8 cellular contexts compared by ENCODE assay signal in genomic region chr5:138213161-138214029, GRCh38. TPM values are rescaled to one million over a fixed set of nuclear protein-coding genes. Genes with fewer than 3 reads are reported as not detected.
DNase-seq lines count a peak whose midpoint lies in the region; ATAC-seq and TF ChIP-seq lines count a peak whose summit lies in the region.

TSS of gene CDC23 (minus strand) at chr5:138213323. CDS start at chr5:138213312, 11 bp downstream.

- H3K9me3 Mint-ChIP-seq in natural killer cell treated with Interleukin-12 subunit alpha and Interleukin-12 subunit beta and Interleukin-15 and Interleukin-18, amount 100 ng/mL, for 72 hours: no peaks in the 10 kb centered on the region

- H3K4me3 Mint-ChIP-seq in natural killer cell treated with Interleukin-12 subunit alpha and Interleukin-12 subunit beta and Interleukin-15 and Interleukin-18, amount 100 ng/mL, for 72 hours: peak within 1 kb of the TSS; percentile 99

- peaks cover under 1% of the 10 kb centered on the region for H3K36me3 Mint-ChIP-seq in natural killer cell treated with Interleukin-12 subunit alpha and Interleukin-12 subunit beta and Interleukin-15 and Interleukin-18, amount 100 ng/mL, for 72 hours

- no peak for TF ChIP-seq CTCF in fibroblast of pulmonary artery (IDR thresholded peaks at IDR 0.05; ENCODE audit: low read length, missing control alignments)

- no peaks in the 10 kb centered on the region for H3K27me3 Mint-ChIP-seq in natural killer cell treated with Interleukin-12 subunit alpha and Interleukin-12 subunit beta and Interleukin-15 and Interleukin-18, amount 100 ng/mL, for 72 hours

- peaks cover 16 to 19% of the 10 kb centered on the region in 2 donors for H3K4me1 Mint-ChIP-seq in natural killer cell treated with Interleukin-12 subunit alpha and Interleukin-12 subunit beta and Interleukin-15 and Interleukin-18, amount 100 ng/mL, for 72 hours (ENCODE audit: low read depth in 2 of 2)

- ATAC-seq in natural killer cell treated with Interleukin-12 subunit alpha and Interleukin-12 subunit beta and Interleukin-15 and Interleukin-18, amount 100 ng/mL, for 72 hours: peak; percentile 98 to 99
- peak; percentile 98 for ATAC-seq in stimulated activated naive CD8-positive, alpha-beta T cell treated with anti-CD3 and anti-CD28 coated beads, Interleukin-15, Interleukin-2, amounts not matched to agents 100 U/mL and 50 U/mL, for 24 hours

- H3K4me3 ChIP-seq in H7 (ENCODE audit: insufficient read depth, low read depth, low read length) (peak within 1 kb of the TSS; percentile 97), fibroblast of pulmonary artery (replicated peaks; ENCODE audit: low read depth, low read length) (peak within 1 kb of the TSS; percentile 88)

- H3K27ac Mint-ChIP-seq in natural killer cell treated with Interleukin-12 subunit alpha and Interleukin-12 subunit beta and Interleukin-15 and Interleukin-18, amount 100 ng/mL, for 72 hours: peak within 1 kb of the TSS; percentile 92 to 99

- no peaks in the 10 kb centered on the region for H3K36me3 ChIP-seq in H7 (replicated peaks; ENCODE audit: control insufficient read depth, insufficient read depth, low read length)

- no peaks in the 10 kb centered on the region for H3K27me3 ChIP-seq in H7 (ENCODE audit: control insufficient read depth, insufficient read depth, low read length)

- peak; percentile 99 for DNase-seq in ELF-1 (ENCODE audit: low read depth, low spot score)
- DNase-seq in H7: peak; percentile 92
- DNase-seq in M059J (ENCODE audit: low read depth): peak; percentile 99
- DNase-seq in SHP77 (lab: John Stamatoyannopoulos, UW): peak; percentile 98 to 99
- DNase-seq in activated effector memory CD4-positive, alpha-beta T cell treated with Interleukin-2 at 50 U/mL for 16 hours: peak; percentile 81
- peak; percentile 98 for DNase-seq in fibroblast of pulmonary artery (ENCODE audit: low read depth)
- DNase-seq in natural killer cell treated with Interleukin-12 subunit alpha and Interleukin-12 subunit beta and Interleukin-15 and Interleukin-18, amount 100 ng/mL, for 72 hours (ENCODE audit: low spot score): peak; percentile 92
- DNase-seq in stimulated activated naive CD8-positive, alpha-beta T cell treated with anti-CD3 and anti-CD28 coated beads, Interleukin-15, Interleukin-2, amounts not matched to agents 100 U/mL and 50 U/mL, for 24 hours: peak; percentile 87

RNA-seq across cellular contexts. Expression of gene CDC23, which starts in this region (rescaled TPM):
- total RNA-seq in H7 (2014; rRNA removed; shearing (Covaris generic)): 59.7 and 62.8 TPM in 2 replicates
- 41.4 and 47.6 TPM in 2 replicates for total RNA-seq in M059J (2014; rRNA removed; shearing (Covaris generic))
- 10 to 100 TPM; 38.5 to 41.3 TPM for total RNA-seq in natural killer cell treated with Interleukin-12 subunit alpha and Interleukin-12 subunit beta and Interleukin-15 and Interleukin-18, amount 100 ng/mL, for 72 hours

Comparison
In these comparisons a context has a peak if more than half of its experiments do, and no peak if none do; other contexts are left out.
1. Peak in every context shown above with its lines: DNase-seq, ATAC-seq and H3K4me3 ChIP-seq.